ENCODE assay signal across 26 cellular contexts in genomic region chr5:34051374-34051980, GRCh38. TPM values are rescaled to one million over a fixed set of nuclear protein-coding genes. Genes with fewer than 3 reads are reported as not detected.
DNase-seq lines count a peak whose midpoint lies in the region; ATAC-seq, FAIRE-seq and TF ChIP-seq lines count a peak whose summit lies in the region.
"Had no signal": no experiment of that assay in that cellular context is flagged by ENCODE, and none has a peak within 500 bp of the region (broad histone marks: within the 10 kb centered on the region; RNA-seq: fewer than 3 reads in every experiment).

No MANE protein-coding gene starts in this region.

- H3K4me1 ChIP-seq in GM23248 (ENCODE audit: insufficient read depth) (peaks cover 36% of the 10 kb centered on the region), keratinocyte (ENCODE audit: control insufficient read depth, extremely low read depth, insufficient read depth, low read length) (peaks cover 32% of the 10 kb centered on the region), suprapubic skin (peaks cover 23% of the 10 kb centered on the region)
- H3K4me1 ChIP-seq: A549 had no signal

- no peaks in the 10 kb centered on the region for H3K79me2 ChIP-seq in GM23248 (ENCODE audit: insufficient read depth)
- no peaks in the 10 kb centered on the region for H3K79me2 ChIP-seq in keratinocyte (ENCODE audit: control insufficient read depth, insufficient read depth, low read length)

- no peak for TF ChIP-seq CTCF in endothelial cell (IDR thresholded peaks at IDR 0.05; ENCODE audit: unreplicated experiment)
- TF ChIP-seq CTCF in keratinocyte (optimal IDR thresholded peaks at IDR 0.05 in 1 of 3, IDR thresholded peaks at IDR 0.05 in 1 of 3, conservative IDR thresholded peaks at IDR 0.05 in 1 of 3; ENCODE audit: extremely low read depth in 1 of 3, insufficient read depth in 2 of 3, low read length in 3 of 3), result no peak
- TF ChIP-seq CTCF in suprapubic skin (IDR thresholded peaks at IDR 0.05), result no peak

- no peak for TF ChIP-seq POLR2A in suprapubic skin (IDR thresholded peaks at IDR 0.05)

- peak; percentile 46 for FAIRE-seq in keratinocyte (lab: Jason Lieb, UNC)
- FAIRE-seq: A549, GM12892, GM19239, K562 had no signal

- H3K9me1 ChIP-seq in keratinocyte (ENCODE audit: control insufficient read depth, extremely low read depth, insufficient read depth, low read length), result no peaks in the 10 kb centered on the region

- H2AFZ ChIP-seq in GM23248 (peak overlapping the region; percentile 72), keratinocyte (ENCODE audit: control insufficient read depth, low read length) (no peak overlapping the region)

- peak overlapping the region; percentile 97 for H3K27ac Mint-ChIP-seq in endothelial cell (ENCODE audit: unreplicated experiment)
- H3K27ac Mint-ChIP-seq in activated naive CD8-positive, alpha-beta T cell treated with anti-CD3 and anti-CD28 coated beads, Interleukin-2, amount 50 U/mL, for 24 hours, result no peak overlapping the region
- H3K27ac Mint-ChIP-seq: B cell had no signal

- DNase-seq in GM23248 (peak; percentile 39), endothelial cell (ENCODE audit: low spot score) (peak; percentile 33), keratinocyte (ENCODE audit: low read depth, low spot score) (no peak), suprapubic skin (ENCODE audit: low spot score in 2 of 2) (no peak)
- no peak for DNase-seq in activated naive CD8-positive, alpha-beta T cell treated with anti-CD3 and anti-CD28 coated beads, Interleukin-2, amount 50 U/mL, for 24 hours
- DNase-seq in stimulated activated CD4-positive, alpha-beta T cell treated with anti-CD3 and anti-CD28 coated beads, Interleukin-2, amount 100 ng/mL, for 24 hours, result no peak
- DNase-seq: Calu3; CD8-positive, alpha-beta memory T cell; DMS79 treated with DMSO at 0.1 percent for 48 hours; Kasumi-1; MV-4-11; NCI-H2029; NCI-H446 treated with DMSO at 0.1 percent for 48 hours; NCI-H526; NCI-H82; SIG-M5 had no signal

- WGBS in GM23248 (ENCODE audit: low coverage in 1 of 2, low lambda C conversion rate in 2 of 2, missing lambda C conversion rate in 2 of 2), 2 experiments, result 33 to 37% methylated on average over 4 of the region's 4 CpGs
- WGBS in suprapubic skin, result 72% methylated on average over 4 of the region's 4 CpGs

- H3K4me3 ChIP-seq in GM23248 (no peak overlapping the region), keratinocyte (ENCODE audit: control insufficient read depth in 2 of 3, extremely low read depth in 1 of 3, insufficient read depth in 2 of 3, low read depth in 1 of 3, low read length in 3 of 3) (no peak overlapping the region), suprapubic skin (no peak overlapping the region)
- H3K4me3 ChIP-seq: A549, K562, SK-N-MC had no signal

- H3K36me3 ChIP-seq in GM23248 (ENCODE audit: low read depth) (no peaks in the 10 kb centered on the region), keratinocyte (ENCODE audit: control insufficient read depth in 2 of 2, extremely low read depth in 1 of 2, insufficient read depth in 2 of 2, low read length in 2 of 2) (no peaks in the 10 kb centered on the region), suprapubic skin (peaks cover 6% of the 10 kb centered on the region)

- in situ Hi-C loops in GM23248 (cut with MboI), result no loop called here

- H3K9me2 ChIP-seq in GM23248 (ENCODE audit: insufficient read depth), result peaks cover 5% of the 10 kb centered on the region; the same call in 1 of the 2 replicates

- dilution Hi-C loops in keratinocyte (cut with MboI; ENCODE audit: extremely low pct_ligation_motif_present, low sequenced_read_pairs), result no loop called here

- no peaks in the 10 kb centered on the region for H4K20me1 ChIP-seq in GM23248 (ENCODE audit: insufficient read depth)
- H4K20me1 ChIP-seq in keratinocyte (ENCODE audit: control insufficient read depth, extremely low read depth, insufficient read depth, low read length), result no peaks in the 10 kb centered on the region

- peaks cover 1% of the 10 kb centered on the region for H3K27me3 Mint-ChIP-seq in endothelial cell (ENCODE audit: unreplicated experiment)
- no peaks in the 10 kb centered on the region for H3K27me3 Mint-ChIP-seq in activated naive CD8-positive, alpha-beta T cell treated with anti-CD3 and anti-CD28 coated beads, Interleukin-2, amount 50 U/mL, for 24 hours
- H3K27me3 Mint-ChIP-seq: B cell had no signal

- H3K9me3 ChIP-seq in GM23248 (ENCODE audit: low read depth) (no peaks in the 10 kb centered on the region), keratinocyte (ENCODE audit: control insufficient read depth, low read depth, low read length) (no peaks in the 10 kb centered on the region), suprapubic skin (no peaks in the 10 kb centered on the region)
- H3K9me3 ChIP-seq: A549 had no signal

- H3K9me3 Mint-ChIP-seq in endothelial cell (ENCODE audit: unreplicated experiment), result no peaks in the 10 kb centered on the region
- H3K9me3 Mint-ChIP-seq in activated naive CD8-positive, alpha-beta T cell treated with anti-CD3 and anti-CD28 coated beads, Interleukin-2, amount 50 U/mL, for 24 hours, result no peaks in the 10 kb centered on the region
- H3K9me3 Mint-ChIP-seq: CD14-positive monocyte; CD8-positive, alpha-beta memory T cell had no signal

- H3K4me2 ChIP-seq in GM23248 (ENCODE audit: unreplicated experiment) (peak overlapping the region; percentile 85), keratinocyte (ENCODE audit: control insufficient read depth, extremely low read depth, insufficient read depth, low read depth, low read length) (no peak overlapping the region)
- H3K4me2 ChIP-seq: A549 had no signal

- H3K4me3 Mint-ChIP-seq in endothelial cell (ENCODE audit: unreplicated experiment), result no peak overlapping the region
- H3K4me3 Mint-ChIP-seq in activated naive CD8-positive, alpha-beta T cell treated with anti-CD3 and anti-CD28 coated beads, Interleukin-2, amount 50 U/mL, for 24 hours, result no peak overlapping the region
- H3K4me3 Mint-ChIP-seq: B cell; CD14-positive monocyte; CD8-positive, alpha-beta memory T cell had no signal

- ATAC-seq in GM18867 (IDR thresholded peaks at IDR 0.05; ENCODE audit: unreplicated experiment), result no peak
- ATAC-seq in activated naive CD8-positive, alpha-beta T cell treated with anti-CD3 and anti-CD28 coated beads, Interleukin-2, amount 50 U/mL, for 24 hours, result no peak
- ATAC-seq: A549, K562, Panc1 had no signal

- no peaks in the 10 kb centered on the region for H3K27me3 ChIP-seq in GM23248 (replicated peaks; ENCODE audit: insufficient read depth)
- no peaks in the 10 kb centered on the region for H3K27me3 ChIP-seq in keratinocyte (ENCODE audit: control insufficient read depth, extremely low read depth, insufficient read depth, low read length)
- H3K27me3 ChIP-seq in suprapubic skin, result no peaks in the 10 kb centered on the region

- H3F3A ChIP-seq in GM23248 (ENCODE audit: insufficient read depth), result peaks cover 39% of the 10 kb centered on the region

- no peak for TF ChIP-seq EP300 in suprapubic skin (IDR thresholded peaks at IDR 0.05)

- H3K4me1 Mint-ChIP-seq in endothelial cell (ENCODE audit: unreplicated experiment), result peaks cover 39% of the 10 kb centered on the region
- H3K4me1 Mint-ChIP-seq in activated naive CD8-positive, alpha-beta T cell treated with anti-CD3 and anti-CD28 coated beads, Interleukin-2, amount 50 U/mL, for 24 hours, result no peaks in the 10 kb centered on the region
- H3K4me1 Mint-ChIP-seq: B cell had no signal

- peaks cover 13% of the 10 kb centered on the region for H3K36me3 Mint-ChIP-seq in endothelial cell (ENCODE audit: low read depth, unreplicated experiment)
- H3K36me3 Mint-ChIP-seq in activated naive CD8-positive, alpha-beta T cell treated with anti-CD3 and anti-CD28 coated beads, Interleukin-2, amount 50 U/mL, for 24 hours (ENCODE audit: low read depth), result peaks cover 8% of the 10 kb centered on the region

- H3K9ac ChIP-seq in GM23248 (no peak overlapping the region; the same call in 1 of the 2 replicates), keratinocyte (ENCODE audit: control insufficient read depth, extremely low read depth, insufficient read depth, low read length) (no peak overlapping the region)

- H3K27ac ChIP-seq in GM23248 (peak overlapping the region; percentile 84), keratinocyte (ENCODE audit: control insufficient read depth, insufficient read depth, low read length) (no peak overlapping the region), suprapubic skin (peak overlapping the region; percentile 24)
- H3K27ac ChIP-seq: A549, RWPE1, SK-N-MC had no signal

RNA-seq across cellular contexts. Expression of gene C1QTNF3, which starts 8.5 kb away (rescaled TPM):
- 0.11 and 0.38 TPM in 2 replicates for total RNA-seq in GM23248 (2014; rRNA removed; shearing (Covaris generic))
- polyA plus RNA-seq in GM23248 (2016; fragmentation: Nextera tagmentation; extraction: Ambion mirVana), result 0.58 and 1.1 TPM in 2 replicates
- total RNA-seq in endothelial cell (ENCODE audit: unreplicated experiment), result 2.1 TPM
- 0.17 to 1.1 TPM (median 1.0 TPM) in 3 replicates for polyA plus RNA-seq in keratinocyte
- not detected for polyA plus RNA-seq in keratinocyte (2011; ENCODE audit: low read depth)
- 0.10 and 0.19 TPM in 2 replicates for polyA plus RNA-seq in keratinocyte (2011; cell fraction: cytosol; rRNA removed)
- 3.2 and 3.5 TPM in 2 replicates for polyA plus RNA-seq in keratinocyte (2011; cell fraction: nucleus; rRNA removed)
- 0.25 and 0.89 TPM in 2 replicates for polyA plus RNA-seq in keratinocyte (2012; ENCODE audit: low replicate concordance)
- polyA minus RNA-seq in keratinocyte, result 0.10 to 1.2 TPM in 2 of 3 replicates, not detected in the other
- polyA minus RNA-seq in keratinocyte (2011; cell fraction: cytosol; rRNA and poly(A)+ RNA removed), result not detected
- polyA minus RNA-seq in keratinocyte (2011; cell fraction: nucleus; rRNA and poly(A)+ RNA removed), result 1.8 and 3.3 TPM in 2 replicates
- total RNA-seq in suprapubic skin, result 10 to 100 TPM in 2 of 4 donors, 1 to 10 TPM in 2; 5.9 to 30.1 (median 8.7) TPM
- polyA plus RNA-seq: CD14-positive monocyte had no signal

RNA-seq across cellular contexts. Expression of gene AMACR, which starts 43.6 kb away (rescaled TPM):
- total RNA-seq in GM23248 (2014; rRNA removed; shearing (Covaris generic)), result 22.3 and 22.5 TPM in 2 replicates
- 22.6 and 24.1 TPM in 2 replicates for polyA plus RNA-seq in GM23248 (2016; fragmentation: Nextera tagmentation; extraction: Ambion mirVana)
- total RNA-seq in endothelial cell (ENCODE audit: unreplicated experiment), result 29.3 TPM
- polyA plus RNA-seq in keratinocyte, result 20.3 to 34.6 TPM (median 22.3 TPM) in 3 replicates
- polyA plus RNA-seq in keratinocyte (2011; ENCODE audit: low read depth), result 9.7 TPM
- 19.6 and 25.0 TPM in 2 replicates for polyA plus RNA-seq in keratinocyte (2011; cell fraction: cytosol; rRNA removed)
- 28.6 and 31.2 TPM in 2 replicates for polyA plus RNA-seq in keratinocyte (2011; cell fraction: nucleus; rRNA removed)
- polyA plus RNA-seq in keratinocyte (2012; ENCODE audit: low replicate concordance), result 6.7 and 14.1 TPM in 2 replicates
- polyA minus RNA-seq in keratinocyte, result 1.0 to 22.3 TPM (median 7.9 TPM) in 3 replicates
- polyA minus RNA-seq in keratinocyte (2011; cell fraction: cytosol; rRNA and poly(A)+ RNA removed), result 11.3 TPM
- polyA minus RNA-seq in keratinocyte (2011; cell fraction: nucleus; rRNA and poly(A)+ RNA removed), result 7.9 and 19.9 TPM in 2 replicates
- total RNA-seq in suprapubic skin, result 10 to 100 TPM in 3 of 4 donors, 1 to 10 TPM in 1; 9.1 to 14.3 (median 11.5) TPM

Comparison
In these comparisons a context has a peak if more than half of its experiments do, and no peak if none do; other contexts are left out.
1. DNase-seq: peak in GM23248 (single experiment) and endothelial cell (single experiment); none in keratinocyte (single experiment), suprapubic skin (0 of 2), activated naive CD8-positive, alpha-beta T cell treated with anti-CD3 and anti-CD28 coated beads, Interleukin-2, amount 50 U/mL, for 24 hours (single experiment) and stimulated activated CD4-positive, alpha-beta T cell treated with anti-CD3 and anti-CD28 coated beads, Interleukin-2, amount 100 ng/mL, for 24 hours (0 of 2).